In genomic region chr10:75652136-75652535, GRCh38 we compare ENCODE assay signal across 21 cellular contexts.
"Had no signal": no experiment of that assay in that cellular context is flagged by ENCODE, and none has a peak within 500 bp of the region (broad histone marks: within the 10 kb centered on the region; RNA-seq: fewer than 3 reads in every experiment).

No MANE protein-coding gene starts in this region.

- H3K36me3 Mint-ChIP-seq: activated naive CD8-positive, alpha-beta T cell treated with anti-CD3 and anti-CD28 coated beads for 36 hours; brain; immature natural killer cell; natural killer cell treated with Interleukin-12 subunit alpha and Interleukin-12 subunit beta and Interleukin-15 and Interleukin-18, amount 100 ng/mL, for 72 hours; T-cell; WTC11 had no signal

- H3K4me1 ChIP-seq: foreskin keratinocyte had no signal

- ATAC-seq: activated CD4-positive, alpha-beta T cell treated with anti-CD3 and anti-CD28 coated beads for 36 hours; activated T-cell treated with anti-CD3 and anti-CD28 coated beads, Interleukin-2, amount 50 U/mL, for 4 hours; foreskin keratinocyte; natural killer cell treated with Interleukin-12 subunit alpha and Interleukin-12 subunit beta and Interleukin-15 and Interleukin-18, amount 100 ng/mL, for 72 hours; stimulated activated naive CD8-positive, alpha-beta T cell treated with anti-CD3 and anti-CD28 coated beads, Interleukin-15, Interleukin-2, amounts not matched to agents 100 U/mL and 50 U/mL, for 24 hours; T-cell had no signal

- H3K4me3 Mint-ChIP-seq: activated CD4-positive, alpha-beta T cell treated with anti-CD3 and anti-CD28 coated beads for 36 hours; activated naive CD8-positive, alpha-beta T cell treated with anti-CD3 and anti-CD28 coated beads for 36 hours; activated T-cell treated with anti-CD3 and anti-CD28 coated beads, Interleukin-2, amount 50 U/mL, for 4 hours; immature natural killer cell; natural killer cell treated with Interleukin-12 subunit alpha and Interleukin-12 subunit beta and Interleukin-15 and Interleukin-18, amount 100 ng/mL, for 72 hours; T-cell; T-helper 2 cell treated with Interferon-gamma antibody and Interleukin-4, amounts not matched to agents 5 μg/mL and 100 μg/mL, for 36 hours; WTC11 had no signal

- H3K4me1 Mint-ChIP-seq: activated CD4-positive, alpha-beta T cell treated with anti-CD3 and anti-CD28 coated beads for 36 hours; activated naive CD8-positive, alpha-beta T cell treated with anti-CD3 and anti-CD28 coated beads for 36 hours; immature natural killer cell; T-cell had no signal

- H3K27me3 ChIP-seq: hepatocyte, left lung, tibial artery had no signal

- H3K9me3 Mint-ChIP-seq: activated naive CD8-positive, alpha-beta T cell treated with anti-CD3 and anti-CD28 coated beads for 36 hours; activated T-cell treated with anti-CD3 and anti-CD28 coated beads, Interleukin-2, amount 50 U/mL, for 4 hours; activated T-helper 2 cell treated with anti-CD3 and anti-CD28 coated beads, Interferon-gamma antibody, Interleukin-2, Interleukin-4, amounts not matched to agents 10 μg/mL and 5 μg/mL and 100 μg/mL, durations not matched to agents 14 hours and 24 hours and 36 hours; immature natural killer cell; natural killer cell treated with Interleukin-12 subunit alpha and Interleukin-12 subunit beta and Interleukin-15 and Interleukin-18, amount 100 ng/mL, for 72 hours; T-helper 2 cell treated with Interferon-gamma antibody and Interleukin-4, amounts not matched to agents 5 μg/mL and 100 μg/mL, for 36 hours; WTC11 had no signal

- DNase-seq: activated CD4-positive, alpha-beta T cell treated with anti-CD3 and anti-CD28 coated beads for 36 hours; activated CD4-positive, alpha-beta T cell treated with anti-CD3 and anti-CD28 coated beads, Interleukin-2, amount 50 U/mL, for 48 hours; activated CD8-positive, alpha-beta memory T cell treated with anti-CD3 and anti-CD28 coated beads, Interleukin-2, amount 50 U/mL, for 48 hours; activated naive CD4-positive, alpha-beta T cell; activated naive CD8-positive, alpha-beta T cell treated with anti-CD3 and anti-CD28 coated beads for 36 hours; activated T-cell treated with anti-CD3 and anti-CD28 coated beads, Interleukin-2, amount 50 U/mL, for 4 hours; amygdala; immature natural killer cell; left lung; stimulated activated CD4-positive, alpha-beta T cell treated with anti-CD3 and anti-CD28 coated beads, Interleukin-12 subunit alpha, Interleukin-12 subunit beta, amount 100 ng/mL, for 4 hours; stimulated activated CD4-positive, alpha-beta T cell treated with anti-CD3 and anti-CD28 coated beads, Interleukin-4, amount 100 ng/mL, for 4 hours; stimulated activated naive CD8-positive, alpha-beta T cell treated with anti-CD3 and anti-CD28 coated beads, Interleukin-15, Interleukin-2, amounts not matched to agents 100 U/mL and 50 U/mL, for 24 hours; T-cell; tibial artery had no signal

- H3K4me3 ChIP-seq: hepatocyte, left lung, tibial artery had no signal

- H3K36me3 ChIP-seq: left lung, tibial artery had no signal

- H3K27ac Mint-ChIP-seq: activated CD4-positive, alpha-beta T cell treated with anti-CD3 and anti-CD28 coated beads for 36 hours; activated naive CD8-positive, alpha-beta T cell treated with anti-CD3 and anti-CD28 coated beads for 36 hours; activated T-helper 2 cell treated with anti-CD3 and anti-CD28 coated beads, Interferon-gamma antibody, Interleukin-2, Interleukin-4, amounts not matched to agents 10 μg/mL and 5 μg/mL and 100 μg/mL, durations not matched to agents 14 hours and 24 hours and 36 hours; immature natural killer cell; natural killer cell treated with Interleukin-12 subunit alpha and Interleukin-12 subunit beta and Interleukin-15 and Interleukin-18, amount 100 ng/mL, for 72 hours; T-cell; T-helper 2 cell treated with Interferon-gamma antibody and Interleukin-4, amounts not matched to agents 5 μg/mL and 100 μg/mL, for 36 hours; WTC11 had no signal

- H3K9me3 ChIP-seq: left lung, tibial artery had no signal
